Comparison of ENCODE assay signal across 21 cellular contexts in genomic region chr12:88496429-88497190, GRCh38.
"Had no signal": no experiment of that assay in that cellular context is flagged by ENCODE, and none has a peak within 500 bp of the region (broad histone marks: within the 10 kb centered on the region; RNA-seq: fewer than 3 reads in every experiment).

No MANE protein-coding gene starts in this region.

- FAIRE-seq: kidney had no signal

- H3K4me1 ChIP-seq: body of pancreas, tibial nerve, uterus had no signal

- ATAC-seq: body of pancreas; effector memory CD8-positive, alpha-beta T cell; gastroesophageal sphincter; natural killer cell treated with Interleukin-12 subunit alpha and Interleukin-12 subunit beta and Interleukin-15 and Interleukin-18, amount 100 ng/mL, for 72 hours had no signal

- H3K27me3 ChIP-seq: body of pancreas, gastroesophageal sphincter, tibial nerve, uterus had no signal

- H3K36me3 ChIP-seq: uterus had no signal

- H3K4me3 ChIP-seq: body of pancreas, gastroesophageal sphincter, skin epidermis, tibial nerve, uterus had no signal

- H3K9me3 ChIP-seq: body of pancreas, gastroesophageal sphincter, tibial nerve, uterus had no signal

- H3K27ac ChIP-seq: body of pancreas, epithelial cell of prostate, tibial nerve, uterus had no signal

- DNase-seq: activated CD4-positive, alpha-beta T cell treated with anti-CD3 and anti-CD28 coated beads, Interleukin-2, amount 50 U/mL, for 4 hours; activated CD4-positive, CD25-positive, alpha-beta regulatory T cell treated with anti-CD3 and anti-CD28 coated beads, Interleukin-2, amount 50 U/mL, for 72 hours; activated effector memory CD4-positive, alpha-beta T cell treated with Interleukin-2 at 50 U/mL for 16 hours; activated naive CD4-positive, alpha-beta T cell treated with anti-CD3 and anti-CD28 coated beads, Interleukin-2, amount 50 U/mL, for 16 hours; activated T-cell treated with anti-CD3 and anti-CD28 coated beads, Interleukin-2, amount 50 U/mL, for 24 hours; body of pancreas; central memory CD4-positive, alpha-beta T cell; effector memory CD8-positive, alpha-beta T cell; kidney; mesenchymal stem cell; nucleus accumbens; stimulated activated CD4-positive, alpha-beta T cell treated with anti-CD3 and anti-CD28 coated beads, Interleukin-15, amount 100 ng/mL, for 24 hours; stimulated activated CD4-positive, alpha-beta T cell treated with anti-CD3 and anti-CD28 coated beads, Interleukin-4, amount 100 ng/mL, for 24 hours; stimulated activated naive CD4-positive, alpha-beta T cell; T-helper 9 cell; uterus had no signal
